Comparison of ENCODE assay signal across 19 cellular contexts in the genomic region with DNA sequence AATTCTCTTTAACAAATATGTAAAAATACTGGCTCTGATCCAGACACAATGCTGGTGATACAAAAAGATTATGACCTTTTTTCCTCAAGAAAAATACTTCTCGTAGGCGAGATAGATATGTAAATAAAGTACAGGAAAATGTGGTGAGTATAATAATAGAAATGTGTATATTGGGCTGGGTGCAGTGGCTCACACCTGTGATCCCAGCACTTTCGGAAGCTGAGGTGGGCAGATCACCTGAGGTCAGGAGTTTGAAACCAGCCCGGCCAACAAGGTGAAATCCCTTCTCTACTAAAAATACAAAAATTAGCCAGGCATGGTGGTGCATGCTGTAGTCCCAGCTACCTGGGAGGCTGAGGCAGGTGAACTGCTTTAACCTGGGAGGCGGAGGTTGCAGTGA. TPM values are rescaled to one million over a fixed set of nuclear protein-coding genes. Genes with fewer than 3 reads are reported as not detected.
DNase-seq lines count a peak whose midpoint lies in the region; ATAC-seq and TF ChIP-seq lines count a peak whose summit lies in the region.
"Had no signal": no experiment of that assay in that cellular context is flagged by ENCODE, and none has a peak within 500 bp of the region (broad histone marks: within the 10 kb centered on the region; RNA-seq: fewer than 3 reads in every experiment).

No MANE protein-coding gene starts in this region.

- no peaks in the 10 kb centered on the region for H3K9me2 ChIP-seq in DOHH2 (replicated peaks; ENCODE audit: control insufficient read depth, low read length)
- no peaks in the 10 kb centered on the region for H3K9me2 ChIP-seq in SU-DHL-6 (replicated peaks; ENCODE audit: insufficient read depth, low read length)

- no peaks in the 10 kb centered on the region for H3K27me3 Mint-ChIP-seq in CD4-positive, alpha-beta T cell

- H3K4me3 Mint-ChIP-seq in CD4-positive, alpha-beta T cell: no peak overlapping the region

- intact Hi-C loops in CD4-positive, alpha-beta T cell (cut with DNase I, micrococcal nuclease): no loop called here

- peak overlapping the region; percentile 6 for H3K27ac Mint-ChIP-seq in CD4-positive, alpha-beta T cell

- H3K36me3 Mint-ChIP-seq in CD4-positive, alpha-beta T cell (ENCODE audit: low read depth): peaks cover 67% of the 10 kb centered on the region

- peaks cover 24% of the 10 kb centered on the region for H3K4me1 Mint-ChIP-seq in CD4-positive, alpha-beta T cell (ENCODE audit: low read depth)

- H3K4me1 ChIP-seq in DOHH2 (ENCODE audit: control insufficient read depth, low read length): peaks cover 28% of the 10 kb centered on the region
- H3K4me1 ChIP-seq: BE2C had no signal

- no peak overlapping the region for H2AFZ ChIP-seq in SU-DHL-6 (ENCODE audit: low read depth, low read length, severe bottlenecking)

- H3K79me2 ChIP-seq in DOHH2 (ENCODE audit: control insufficient read depth, low read length) (no peaks in the 10 kb centered on the region), SU-DHL-6 (ENCODE audit: insufficient read depth, low read length) (no peaks in the 10 kb centered on the region)

- H3K9ac ChIP-seq in SU-DHL-6 (ENCODE audit: low read length): no peak overlapping the region

- DNase-seq in CD4-positive, alpha-beta T cell: no peak
- DNase-seq in NCI-H748 treated with DMSO at 0.1 percent for 48 hours (lab: John Stamatoyannopoulos, UW) (peak; percentile 75), NCI-H1417 (lab: John Stamatoyannopoulos, UW) (no peak), HPDE6-E6E7 (ENCODE audit: extremely low spot score) (no peak), hippocampal formation (lab: John Stamatoyannopoulos, UW) (no peak), ureter (ENCODE audit: low spot score) (no peak)
- DNase-seq: BE2C, DND-41, Kasumi-1, MG63, NCI-H1048, NCI-H146, NCI-H82 had no signal

- CTCF ChIA-PET in CD4-positive, alpha-beta T cell (lab: Charles Lee): no interaction called here

- peaks cover 18% of the 10 kb centered on the region for H3K36me3 ChIP-seq in DOHH2 (ENCODE audit: control insufficient read depth, low read length)
- no peaks in the 10 kb centered on the region for H3K36me3 ChIP-seq in SU-DHL-6 (ENCODE audit: low read length)
- H3K36me3 ChIP-seq: BE2C had no signal

- no peaks in the 10 kb centered on the region for H3K9me3 ChIP-seq in CD4-positive, alpha-beta T cell (ENCODE audit: control insufficient read depth, low read length)
- H3K9me3 ChIP-seq in DOHH2 (ENCODE audit: control insufficient read depth, insufficient read depth, low read length) (no peaks in the 10 kb centered on the region), SU-DHL-6 (ENCODE audit: insufficient read depth, low read length) (no peaks in the 10 kb centered on the region)
- H3K9me3 ChIP-seq: A549, BE2C, MG63 had no signal

- H3F3A ChIP-seq in DOHH2 (ENCODE audit: control insufficient read depth, insufficient read depth): no peaks in the 10 kb centered on the region
- H3F3A ChIP-seq in SU-DHL-6 (ENCODE audit: insufficient read depth): no peaks in the 10 kb centered on the region

- no peaks in the 10 kb centered on the region for H4K20me1 ChIP-seq in DOHH2 (ENCODE audit: control insufficient read depth, insufficient read depth, low read depth, low read length)
- no peaks in the 10 kb centered on the region for H4K20me1 ChIP-seq in SU-DHL-6 (ENCODE audit: low read depth, low read length)

- POLR2A ChIA-PET in CD4-positive, alpha-beta T cell (lab: Charles Lee): no interaction called here

- H3K27me3 ChIP-seq in CD4-positive, alpha-beta T cell (ENCODE audit: control insufficient read depth, insufficient read depth, low read length): no peaks in the 10 kb centered on the region
- H3K27me3 ChIP-seq in DOHH2 (ENCODE audit: control insufficient read depth, low read length) (no peaks in the 10 kb centered on the region), SU-DHL-6 (ENCODE audit: low read length) (no peaks in the 10 kb centered on the region)
- H3K27me3 ChIP-seq: BE2C, MG63 had no signal

- H3K4me3 ChIP-seq in DOHH2 (ENCODE audit: low read length) (no peak overlapping the region), SU-DHL-6 (ENCODE audit: insufficient read depth, low read length, poor library complexity, severe bottlenecking) (no peak overlapping the region)
- H3K4me3 ChIP-seq: A549, MG63, SK-N-MC had no signal

- peak overlapping the region; percentile 28 for H3K4me2 ChIP-seq in DOHH2 (ENCODE audit: low read length)
- H3K4me2 ChIP-seq in SU-DHL-6 (ENCODE audit: low read depth, low read length, poor library complexity, severe bottlenecking): peak overlapping the region; percentile 31
- H3K4me2 ChIP-seq: A549 had no signal

- no peak overlapping the region for H3K27ac ChIP-seq in CD4-positive, alpha-beta T cell (ENCODE audit: low read depth, low read length)
- H3K27ac ChIP-seq in DOHH2 (ENCODE audit: low read depth, low read length) (no peak overlapping the region), SU-DHL-6 (ENCODE audit: low read depth, low read length) (no peak overlapping the region)
- H3K27ac ChIP-seq: A549, RWPE1, SK-N-MC had no signal

- TF ChIP-seq CTCF in CD4-positive, alpha-beta T cell (IDR thresholded peaks at IDR 0.05): no peak
- TF ChIP-seq CTCF in DOHH2 (IDR thresholded peaks at IDR 0.05; ENCODE audit: low read depth, low read length, poor library complexity, severe bottlenecking): no peak
- no peak for TF ChIP-seq CTCF in SU-DHL-6 (IDR thresholded peaks at IDR 0.05; ENCODE audit: insufficient read depth, low read length, poor library complexity, severe bottlenecking)

- peaks cover 2% of the 10 kb centered on the region for H3K9me3 Mint-ChIP-seq in CD4-positive, alpha-beta T cell

- no peak for ATAC-seq in CD4-positive, alpha-beta T cell (ENCODE audit: poor library complexity)
- ATAC-seq: A549, HCT116 had no signal

RNA-seq across cellular contexts. Expression of a gene that starts 55.0 kb away (rescaled TPM):
- total RNA-seq in CD4-positive, alpha-beta T cell: 10 to 100 TPM; 14.8 to 17.5 TPM
- total RNA-seq in ureter: 30.5 TPM
